In genomic region chr16:24505959-24506358, GRCh38 we compare ENCODE assay signal across 22 cellular contexts.
"Had no signal": no experiment of that assay in that cellular context is flagged by ENCODE, and none has a peak within 500 bp of the region (broad histone marks: within the 10 kb centered on the region; RNA-seq: fewer than 3 reads in every experiment).

No MANE protein-coding gene starts in this region.

- H3K4me3 ChIP-seq: coronary artery, dorsolateral prefrontal cortex, esophagus muscularis mucosa, heart right ventricle, left lung, lower lobe of right lung, mucosa of descending colon had no signal

- FAIRE-seq: endothelial cell of umbilical vein, frontal cortex, islet of Langerhans, keratinocyte had no signal

- ATAC-seq: foreskin keratinocyte; heart right ventricle; left cardiac atrium; left lung; left ventricle myocardium superior; lower lobe of right lung; mucosa of descending colon; naive thymus-derived CD8-positive, alpha-beta T cell had no signal

- H3K4me1 ChIP-seq: esophagus muscularis mucosa, foreskin keratinocyte, heart right ventricle, left lung, lower lobe of right lung had no signal

- H3K27ac ChIP-seq: coronary artery, dorsolateral prefrontal cortex, esophagus muscularis mucosa, foreskin keratinocyte, heart right ventricle, left lung, lower lobe of right lung had no signal

- DNase-seq: dermis blood vessel endothelial cell; dorsolateral prefrontal cortex; effector CD4-positive, alpha-beta T cell; effector memory CD4-positive, alpha-beta T cell; foreskin keratinocyte; glutamatergic neuron; heart right ventricle; hippocampal formation; left cardiac atrium; left lung; left ventricle myocardium superior; lower lobe of right lung; mesenchymal stem cell; mucosa of descending colon; naive B cell; naive thymus-derived CD8-positive, alpha-beta T cell had no signal

- H3K36me3 ChIP-seq: esophagus muscularis mucosa, heart right ventricle, left lung, lower lobe of right lung had no signal

- H3K9me3 ChIP-seq: esophagus muscularis mucosa, heart right ventricle, left lung, lower lobe of right lung, mucosa of descending colon had no signal

- H3K27me3 ChIP-seq: foreskin keratinocyte had no signal
